Comparison of ENCODE assay signal across 1 cellular context in the genomic region with DNA sequence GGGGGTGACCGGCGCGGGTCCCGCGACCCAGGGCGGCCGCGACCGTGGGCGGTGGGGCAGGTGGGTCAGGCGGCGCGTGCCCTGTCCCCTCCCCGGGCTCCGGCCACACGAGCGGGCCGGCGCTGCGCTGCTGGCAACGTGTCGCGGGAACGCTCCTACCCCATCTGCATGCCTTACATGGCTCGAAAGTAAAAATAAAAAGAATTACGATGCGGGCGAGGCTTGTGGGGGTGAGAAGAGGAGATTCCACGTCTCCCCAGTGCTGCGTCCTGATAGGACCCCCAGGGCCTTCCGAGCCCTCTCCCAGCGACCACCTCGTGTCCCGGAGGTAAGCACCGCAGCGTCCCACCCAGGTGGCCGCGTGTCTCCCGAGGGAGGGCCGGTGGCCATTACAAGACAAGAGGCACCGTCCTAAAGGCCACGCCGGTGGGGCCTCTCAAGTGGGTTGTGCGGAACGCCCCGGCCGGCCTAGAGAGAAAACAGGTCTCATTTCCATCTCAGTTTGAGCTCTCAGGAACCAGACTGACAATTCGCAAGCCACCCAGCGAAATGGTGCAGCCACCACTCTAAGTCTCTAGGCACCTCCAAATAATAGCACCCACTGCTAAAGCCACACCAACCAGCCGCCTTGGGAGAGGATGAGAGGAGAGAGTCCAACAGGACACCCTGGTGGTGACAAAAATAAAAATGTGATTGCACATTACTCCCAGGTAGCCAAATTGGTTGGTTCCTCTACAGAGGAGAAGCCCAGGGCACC.
TF ChIP-seq lines count a peak whose summit lies in the region.

No MANE protein-coding gene starts in this region.

TF ChIP-seq in HepG2, 621 proteins besides CTCF, POLR2A, EP300 and RAD21 (continued from another document and continues in another):
- TF ChIP-seq PRDM15 (CRISPR knock-in tag; IDR thresholded peaks at IDR 0.05) (peak; percentile 90), GLI4 (CRISPR knock-in tag; IDR thresholded peaks at IDR 0.05; ENCODE audit: borderline replicate concordance) (peak; percentile 87; the same call in 1 of the 2 replicates), CCDC6 (CRISPR knock-in tag; IDR thresholded peaks at IDR 0.05) (no peak), YEATS4 (CRISPR knock-in tag; IDR thresholded peaks at IDR 0.05; ENCODE audit: borderline replicate concordance) (peak; percentile 47; the same call in 1 of the 2 replicates), ZNF790 (CRISPR knock-in tag; IDR thresholded peaks at IDR 0.05; ENCODE audit: borderline replicate concordance) (0 out of 2 replicates have a peak, but pooled peaks have one; percentile 19), CREBL2 (CRISPR knock-in tag; IDR thresholded peaks at IDR 0.05; ENCODE audit: borderline replicate concordance) (no peak; the same call in 1 of the 2 replicates), IKZF5 (CRISPR knock-in tag; IDR thresholded peaks at IDR 0.05) (0 out of 2 replicates have a peak, but pooled peaks have one; percentile 35), POLR2AphosphoS2 (IDR thresholded peaks at IDR 0.05; ENCODE audit: low read depth, low read length) (no peak), KLF6 (CRISPR knock-in tag; IDR thresholded peaks at IDR 0.05) (0 out of 2 replicates have a peak, but pooled peaks have one; percentile 22), AGO1 (IDR thresholded peaks at IDR 0.05; ENCODE audit: low read depth, low read length, poor library complexity, severe bottlenecking) (no peak), ZEB1 (IDR thresholded peaks at IDR 0.05; ENCODE audit: insufficient replicate concordance, low read depth) (peak; percentile 43), ZBTB7B (CRISPR knock-in tag; IDR thresholded peaks at IDR 0.05) (peak; percentile 74; the same call in 1 of the 2 replicates), ZNF589 (CRISPR knock-in tag; conservative IDR thresholded peaks at IDR 0.05) (no peak), KDM1A (CRISPR knock-in tag; IDR thresholded peaks at IDR 0.05) (no peak), REL (CRISPR knock-in tag; conservative IDR thresholded peaks at IDR 0.05) (0 out of 2 replicates have a peak, but pooled peaks have one; percentile 47), ZIK1 (CRISPR knock-in tag; IDR thresholded peaks at IDR 0.05; ENCODE audit: borderline replicate concordance, low read depth) (no peak), HMG20A (CRISPR knock-in tag; IDR thresholded peaks at IDR 0.05; ENCODE audit: borderline replicate concordance) (no peak), ZNF282 (IDR thresholded peaks at IDR 0.05; ENCODE audit: partially characterized antibody) (no peak), RFXANK (CRISPR knock-in tag; IDR thresholded peaks at IDR 0.05) (no peak), ZNF770 (CRISPR knock-in tag; IDR thresholded peaks at IDR 0.05) (0 out of 2 replicates have a peak, but pooled peaks have one; percentile 31), POLR2G (IDR thresholded peaks at IDR 0.05; ENCODE audit: low read depth, low read length) (peak; percentile 64; the same call in 1 of the 2 replicates), RBM22 (optimal IDR thresholded peaks at IDR 0.05; ENCODE audit: low read length) (peak; percentile 53), NFE2 (CRISPR knock-in tag; IDR thresholded peaks at IDR 0.05) (no peak)
- TF ChIP-seq, protein P1, sequence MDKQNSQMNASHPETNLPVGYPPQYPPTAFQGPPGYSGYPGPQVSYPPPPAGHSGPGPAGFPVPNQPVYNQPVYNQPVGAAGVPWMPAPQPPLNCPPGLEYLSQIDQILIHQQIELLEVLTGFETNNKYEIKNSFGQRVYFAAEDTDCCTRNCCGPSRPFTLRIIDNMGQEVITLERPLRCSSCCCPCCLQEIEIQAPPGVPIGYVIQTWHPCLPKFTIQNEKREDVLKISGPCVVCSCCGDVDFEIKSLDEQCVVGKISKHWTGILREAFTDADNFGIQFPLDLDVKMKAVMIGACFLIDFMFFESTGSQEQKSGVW (CRISPR knock-in tag; IDR thresholded peaks at IDR 0.05; ENCODE audit: borderline replicate concordance): no peak
- TF ChIP-seq, protein P2, sequence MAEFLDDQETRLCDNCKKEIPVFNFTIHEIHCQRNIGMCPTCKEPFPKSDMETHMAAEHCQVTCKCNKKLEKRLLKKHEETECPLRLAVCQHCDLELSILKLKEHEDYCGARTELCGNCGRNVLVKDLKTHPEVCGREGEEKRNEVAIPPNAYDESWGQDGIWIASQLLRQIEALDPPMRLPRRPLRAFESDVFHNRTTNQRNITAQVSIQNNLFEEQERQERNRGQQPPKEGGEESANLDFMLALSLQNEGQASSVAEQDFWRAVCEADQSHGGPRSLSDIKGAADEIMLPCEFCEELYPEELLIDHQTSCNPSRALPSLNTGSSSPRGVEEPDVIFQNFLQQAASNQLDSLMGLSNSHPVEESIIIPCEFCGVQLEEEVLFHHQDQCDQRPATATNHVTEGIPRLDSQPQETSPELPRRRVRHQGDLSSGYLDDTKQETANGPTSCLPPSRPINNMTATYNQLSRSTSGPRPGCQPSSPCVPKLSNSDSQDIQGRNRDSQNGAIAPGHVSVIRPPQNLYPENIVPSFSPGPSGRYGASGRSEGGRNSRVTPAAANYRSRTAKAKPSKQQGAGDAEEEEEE (CRISPR knock-in tag; IDR thresholded peaks at IDR 0.05; ENCODE audit: borderline replicate concordance): no peak
- TF ChIP-seq, protein P3, sequence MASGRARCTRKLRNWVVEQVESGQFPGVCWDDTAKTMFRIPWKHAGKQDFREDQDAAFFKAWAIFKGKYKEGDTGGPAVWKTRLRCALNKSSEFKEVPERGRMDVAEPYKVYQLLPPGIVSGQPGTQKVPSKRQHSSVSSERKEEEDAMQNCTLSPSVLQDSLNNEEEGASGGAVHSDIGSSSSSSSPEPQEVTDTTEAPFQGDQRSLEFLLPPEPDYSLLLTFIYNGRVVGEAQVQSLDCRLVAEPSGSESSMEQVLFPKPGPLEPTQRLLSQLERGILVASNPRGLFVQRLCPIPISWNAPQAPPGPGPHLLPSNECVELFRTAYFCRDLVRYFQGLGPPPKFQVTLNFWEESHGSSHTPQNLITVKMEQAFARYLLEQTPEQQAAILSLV (CRISPR knock-in tag; IDR thresholded peaks at IDR 0.05; ENCODE audit: borderline replicate concordance): peak; percentile 59; the same call in 1 of the 2 replicates
- TF ChIP-seq, protein P4, sequence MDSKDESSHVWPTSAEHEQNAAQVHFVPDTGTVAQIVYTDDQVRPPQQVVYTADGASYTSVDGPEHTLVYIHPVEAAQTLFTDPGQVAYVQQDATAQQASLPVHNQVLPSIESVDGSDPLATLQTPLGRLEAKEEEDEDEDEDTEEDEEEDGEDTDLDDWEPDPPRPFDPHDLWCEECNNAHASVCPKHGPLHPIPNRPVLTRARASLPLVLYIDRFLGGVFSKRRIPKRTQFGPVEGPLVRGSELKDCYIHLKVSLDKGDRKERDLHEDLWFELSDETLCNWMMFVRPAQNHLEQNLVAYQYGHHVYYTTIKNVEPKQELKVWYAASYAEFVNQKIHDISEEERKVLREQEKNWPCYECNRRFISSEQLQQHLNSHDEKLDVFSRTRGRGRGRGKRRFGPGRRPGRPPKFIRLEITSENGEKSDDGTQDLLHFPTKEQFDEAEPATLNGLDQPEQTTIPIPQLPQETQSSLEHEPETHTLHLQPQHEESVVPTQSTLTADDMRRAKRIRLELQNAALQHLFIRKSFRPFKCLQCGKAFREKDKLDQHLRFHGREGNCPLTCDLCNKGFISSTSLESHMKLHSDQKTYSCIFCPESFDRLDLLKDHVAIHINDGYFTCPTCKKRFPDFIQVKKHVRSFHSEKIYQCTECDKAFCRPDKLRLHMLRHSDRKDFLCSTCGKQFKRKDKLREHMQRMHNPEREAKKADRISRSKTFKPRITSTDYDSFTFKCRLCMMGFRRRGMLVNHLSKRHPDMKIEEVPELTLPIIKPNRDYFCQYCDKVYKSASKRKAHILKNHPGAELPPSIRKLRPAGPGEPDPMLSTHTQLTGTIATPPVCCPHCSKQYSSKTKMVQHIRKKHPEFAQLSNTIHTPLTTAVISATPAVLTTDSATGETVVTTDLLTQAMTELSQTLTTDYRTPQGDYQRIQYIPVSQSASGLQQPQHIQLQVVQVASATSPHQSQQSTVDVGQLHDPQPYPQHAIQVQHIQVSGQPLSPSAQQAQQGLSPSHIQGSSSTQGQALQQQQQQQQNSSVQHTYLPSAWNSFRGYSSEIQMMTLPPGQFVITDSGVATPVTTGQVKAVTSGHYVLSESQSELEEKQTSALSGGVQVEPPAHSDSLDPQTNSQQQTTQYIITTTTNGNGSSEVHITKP (CRISPR knock-in tag; IDR thresholded peaks at IDR 0.05; ENCODE audit: low read depth): peak; percentile 36; the same call in 1 of the 2 replicates
- TF ChIP-seq, protein P5, sequence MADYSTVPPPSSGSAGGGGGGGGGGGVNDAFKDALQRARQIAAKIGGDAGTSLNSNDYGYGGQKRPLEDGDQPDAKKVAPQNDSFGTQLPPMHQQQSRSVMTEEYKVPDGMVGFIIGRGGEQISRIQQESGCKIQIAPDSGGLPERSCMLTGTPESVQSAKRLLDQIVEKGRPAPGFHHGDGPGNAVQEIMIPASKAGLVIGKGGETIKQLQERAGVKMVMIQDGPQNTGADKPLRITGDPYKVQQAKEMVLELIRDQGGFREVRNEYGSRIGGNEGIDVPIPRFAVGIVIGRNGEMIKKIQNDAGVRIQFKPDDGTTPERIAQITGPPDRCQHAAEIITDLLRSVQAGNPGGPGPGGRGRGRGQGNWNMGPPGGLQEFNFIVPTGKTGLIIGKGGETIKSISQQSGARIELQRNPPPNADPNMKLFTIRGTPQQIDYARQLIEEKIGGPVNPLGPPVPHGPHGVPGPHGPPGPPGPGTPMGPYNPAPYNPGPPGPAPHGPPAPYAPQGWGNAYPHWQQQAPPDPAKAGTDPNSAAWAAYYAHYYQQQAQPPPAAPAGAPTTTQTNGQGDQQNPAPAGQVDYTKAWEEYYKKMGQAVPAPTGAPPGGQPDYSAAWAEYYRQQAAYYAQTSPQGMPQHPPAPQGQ (CRISPR knock-in tag; IDR thresholded peaks at IDR 0.05; ENCODE audit: borderline replicate concordance): no peak
- TF ChIP-seq, protein P6, sequence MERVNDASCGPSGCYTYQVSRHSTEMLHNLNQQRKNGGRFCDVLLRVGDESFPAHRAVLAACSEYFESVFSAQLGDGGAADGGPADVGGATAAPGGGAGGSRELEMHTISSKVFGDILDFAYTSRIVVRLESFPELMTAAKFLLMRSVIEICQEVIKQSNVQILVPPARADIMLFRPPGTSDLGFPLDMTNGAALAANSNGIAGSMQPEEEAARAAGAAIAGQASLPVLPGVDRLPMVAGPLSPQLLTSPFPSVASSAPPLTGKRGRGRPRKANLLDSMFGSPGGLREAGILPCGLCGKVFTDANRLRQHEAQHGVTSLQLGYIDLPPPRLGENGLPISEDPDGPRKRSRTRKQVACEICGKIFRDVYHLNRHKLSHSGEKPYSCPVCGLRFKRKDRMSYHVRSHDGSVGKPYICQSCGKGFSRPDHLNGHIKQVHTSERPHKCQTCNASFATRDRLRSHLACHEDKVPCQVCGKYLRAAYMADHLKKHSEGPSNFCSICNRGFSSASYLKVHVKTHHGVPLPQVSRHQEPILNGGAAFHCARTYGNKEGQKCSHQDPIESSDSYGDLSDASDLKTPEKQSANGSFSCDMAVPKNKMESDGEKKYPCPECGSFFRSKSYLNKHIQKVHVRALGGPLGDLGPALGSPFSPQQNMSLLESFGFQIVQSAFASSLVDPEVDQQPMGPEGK (CRISPR knock-in tag; IDR thresholded peaks at IDR 0.05): peak; percentile 23; the same call in 1 of the 2 replicates
